In genomic region chr4:4472344-4472958, GRCh38 we compare ENCODE assay signal across 1 cellular context.
TF ChIP-seq lines count a peak whose summit lies in the region.

No MANE protein-coding gene starts in this region.

TF ChIP-seq in HepG2, 621 proteins besides CTCF, POLR2A, EP300 and RAD21 (continued from another document and continues in another):
- TF ChIP-seq FUBP1 (CRISPR knock-in tag; IDR thresholded peaks at IDR 0.05; ENCODE audit: borderline replicate concordance) (no peak), ZNF333 (CRISPR knock-in tag; IDR thresholded peaks at IDR 0.05; ENCODE audit: borderline replicate concordance) (no peak), ZNF512 (CRISPR knock-in tag; IDR thresholded peaks at IDR 0.05) (no peak), FOXO1 (CRISPR knock-in tag; IDR thresholded peaks at IDR 0.05) (peak; percentile 71; the same call in 1 of the 2 replicates), PAXIP1 (CRISPR knock-in tag; conservative IDR thresholded peaks at IDR 0.05) (peak; percentile 90), TIGD3 (CRISPR knock-in tag; IDR thresholded peaks at IDR 0.05; ENCODE audit: borderline replicate concordance) (no peak), ATF7-NPFF (CRISPR knock-in tag; IDR thresholded peaks at IDR 0.05; ENCODE audit: low read depth) (no peak), ZNF788 (CRISPR knock-in tag; IDR thresholded peaks at IDR 0.05; ENCODE audit: borderline replicate concordance) (peak; percentile 40; the same call in 1 of the 2 replicates), ZMAT5 (CRISPR knock-in tag; IDR thresholded peaks at IDR 0.05; ENCODE audit: borderline replicate concordance, low read depth) (no peak), JARID2 (CRISPR knock-in tag; IDR thresholded peaks at IDR 0.05; ENCODE audit: insufficient replicate concordance) (no peak), ZNF703 (CRISPR knock-in tag; IDR thresholded peaks at IDR 0.05; ENCODE audit: borderline replicate concordance) (no peak), ATF2 (CRISPR knock-in tag; IDR thresholded peaks at IDR 0.05) (peak; percentile 63; the same call in 1 of the 2 replicates), SMAD1 (CRISPR knock-in tag; IDR thresholded peaks at IDR 0.05; ENCODE audit: borderline replicate concordance, low read depth) (no peak), SIN3B (IDR thresholded peaks at IDR 0.05; ENCODE audit: low read length) (no peak), HBP1 (CRISPR knock-in tag; IDR thresholded peaks at IDR 0.05; ENCODE audit: low read depth) (no peak), ZNF770 (CRISPR knock-in tag; IDR thresholded peaks at IDR 0.05) (no peak), LCORL (IDR thresholded peaks at IDR 0.05) (no peak), LCORL (CRISPR knock-in tag; IDR thresholded peaks at IDR 0.05) (no peak), MXD1 (CRISPR knock-in tag; IDR thresholded peaks at IDR 0.05) (no peak), NFAT5 (CRISPR knock-in tag; IDR thresholded peaks at IDR 0.05) (0 out of 2 replicates have a peak, but pooled peaks have one; percentile 44), RAD51 (IDR thresholded peaks at IDR 0.05; ENCODE audit: borderline replicate concordance) (no peak), ZNF431 (CRISPR knock-in tag; IDR thresholded peaks at IDR 0.05; ENCODE audit: borderline replicate concordance, low read depth) (no peak), JUNB (CRISPR knock-in tag; IDR thresholded peaks at IDR 0.05; ENCODE audit: borderline replicate concordance) (no peak), HOXA7 (CRISPR knock-in tag; IDR thresholded peaks at IDR 0.05) (no peak), ZNF557 (CRISPR knock-in tag; IDR thresholded peaks at IDR 0.05) (no peak), BRD4 (CRISPR knock-in tag; IDR thresholded peaks at IDR 0.05) (no peak), MED8 (CRISPR knock-in tag; IDR thresholded peaks at IDR 0.05; ENCODE audit: insufficient replicate concordance) (no peak), ZNF446 (CRISPR knock-in tag; IDR thresholded peaks at IDR 0.05) (no peak), SNAPC5 (CRISPR knock-in tag; IDR thresholded peaks at IDR 0.05; ENCODE audit: borderline replicate concordance) (no peak), AHR (CRISPR knock-in tag; IDR thresholded peaks at IDR 0.05) (no peak), ZNF547 (CRISPR knock-in tag; IDR thresholded peaks at IDR 0.05) (no peak)
